23 cellular contexts compared by ENCODE assay signal in genomic region chr5:68192679-68193060, GRCh38. TPM values are rescaled to one million over a fixed set of nuclear protein-coding genes. Genes with fewer than 3 reads are reported as not detected.
DNase-seq lines count a peak whose midpoint lies in the region; ATAC-seq and TF ChIP-seq lines count a peak whose summit lies in the region.
"Had no signal": no experiment of that assay in that cellular context is flagged by ENCODE, and none has a peak within 500 bp of the region (broad histone marks: within the 10 kb centered on the region; RNA-seq: fewer than 3 reads in every experiment).

No MANE protein-coding gene starts in this region.

- H3K36me3 ChIP-seq in HCT116 (ENCODE audit: control insufficient read depth in 1 of 2, insufficient read depth in 2 of 2, low read length in 2 of 2) = no peaks in the 10 kb centered on the region
- no peaks in the 10 kb centered on the region for H3K36me3 ChIP-seq in ascending aorta
- H3K36me3 ChIP-seq: left lung, ovary, sigmoid colon, transverse colon had no signal

- peak overlapping the region; percentile 33 for H3K27ac Mint-ChIP-seq in progenitor cell of endocrine pancreas
- H3K27ac Mint-ChIP-seq: activated naive CD8-positive, alpha-beta T cell treated with anti-CD3 and anti-CD28 coated beads, Interleukin-2, amount 50 U/mL, for 24 hours; naive thymus-derived CD8-positive, alpha-beta T cell; stimulated activated naive CD8-positive, alpha-beta T cell treated with anti-CD3 and anti-CD28 coated beads, Interleukin-15, amount 100 ng/mL, for 72 hours had no signal

- no peaks in the 10 kb centered on the region for H3K27me3 Mint-ChIP-seq in progenitor cell of endocrine pancreas
- H3K27me3 Mint-ChIP-seq: activated naive CD8-positive, alpha-beta T cell treated with anti-CD3 and anti-CD28 coated beads, Interleukin-2, amount 50 U/mL, for 24 hours; stimulated activated naive CD8-positive, alpha-beta T cell treated with anti-CD3 and anti-CD28 coated beads, Interleukin-15, amount 100 ng/mL, for 72 hours had no signal

- CTCF ChIA-PET in HCT116 (lab: Charles Lee) = no interaction called here

- TF ChIP-seq CTCF in HCT116 (IDR thresholded peaks at IDR 0.05 in 2 of 3, conservative IDR thresholded peaks at IDR 0.05 in 1 of 3; ENCODE audit: borderline replicate concordance in 1 of 3, insufficient read depth in 1 of 3, low read depth in 2 of 3, low read length in 2 of 3) = no peak
- no peak for TF ChIP-seq CTCF in ascending aorta (IDR thresholded peaks at IDR 0.05)
- TF ChIP-seq CTCF in fibroblast of the aortic adventitia (IDR thresholded peaks at IDR 0.05; ENCODE audit: insufficient read depth, low read length) = no peak
- no peak for TF ChIP-seq CTCF in progenitor cell of endocrine pancreas (IDR thresholded peaks at IDR 0.05; ENCODE audit: unreplicated experiment)

- no peak overlapping the region for H3K9ac ChIP-seq in HCT116 (ENCODE audit: low read length)

- no peaks in the 10 kb centered on the region for H3K36me3 Mint-ChIP-seq in progenitor cell of endocrine pancreas (ENCODE audit: insufficient read depth)
- H3K36me3 Mint-ChIP-seq: CD14-positive monocyte had no signal

- TF ChIP-seq POLR2A in HCT116 (IDR thresholded peaks at IDR 0.05; ENCODE audit: borderline replicate concordance, extremely low read depth, insufficient read depth, insufficient read length) = no peak

- BruUV-seq in HCT116 (replicated peaks; lab: Mats Ljungman, UMichigan) = no TSS peak

- RAD21 ChIA-PET in HCT116 (lab: Charles Lee; ENCODE audit: low non-redundant PET in 1 of 2, low total read pairs in 2 of 2, uncharacterized antibody in 2 of 2, unreplicated experiment in 2 of 2) = no interaction called here

- no peak overlapping the region; the same call in 1 of the 2 replicates for H3K4me2 ChIP-seq in HCT116 (ENCODE audit: low read length)

- no peak overlapping the region for H3K4me3 Mint-ChIP-seq in progenitor cell of endocrine pancreas (ENCODE audit: low read depth)
- H3K4me3 Mint-ChIP-seq: activated naive CD8-positive, alpha-beta T cell treated with anti-CD3 and anti-CD28 coated beads, Interleukin-2, amount 50 U/mL, for 24 hours; CD14-positive monocyte; naive thymus-derived CD8-positive, alpha-beta T cell; stimulated activated naive CD8-positive, alpha-beta T cell treated with anti-CD3 and anti-CD28 coated beads, Interleukin-15, amount 100 ng/mL, for 72 hours had no signal

- no peak for TF ChIP-seq RAD21 in HCT116 (IDR thresholded peaks at IDR 0.05; ENCODE audit: low read depth)

- no peaks in the 10 kb centered on the region for H4K20me1 ChIP-seq in HCT116 (ENCODE audit: insufficient read depth)

- H3K4me1 Mint-ChIP-seq in progenitor cell of endocrine pancreas (ENCODE audit: low read depth) = peaks cover 42% of the 10 kb centered on the region

- POLR2A ChIA-PET in HCT116 (lab: Charles Lee) = no interaction called here

- intact Hi-C loops in HCT116 (cut with micrococcal nuclease) (no loop called here), ascending aorta (cut with DNase I) (loop anchor here (1.0 to 2.0 kb wide), 2 partner anchors 21 to 22 kb away; partner anchors contain the start of gene PIK3R1)

- DNase-seq in HCT116 (ENCODE audit: low read depth, low spot score) = no peak
- DNase-seq in ascending aorta (ENCODE audit: low spot score in 2 of 2) = no peak
- peak; percentile 62 for DNase-seq in fibroblast of the aortic adventitia (ENCODE audit: low read depth)
- DNase-seq in progenitor cell of endocrine pancreas (ENCODE audit: low spot score, unreplicated experiment) = no peak
- DNase-seq in SHP77 (lab: John Stamatoyannopoulos, UW) = no peak
- no peak for DNase-seq in activated effector memory CD4-positive, alpha-beta T cell treated with anti-CD3 and anti-CD28 coated beads, Interleukin-2, amount 50 U/mL, for 16 hours
- DNase-seq: activated gamma-delta T cell; activated naive CD8-positive, alpha-beta T cell treated with anti-CD3 and anti-CD28 coated beads, Interleukin-2, amount 50 U/mL, for 24 hours; Kasumi-1; left lung; midbrain; MV-4-11; naive thymus-derived CD8-positive, alpha-beta T cell; NCI-H2171 treated with DMSO at 0.1 percent for 48 hours; NCI-H524; sigmoid colon; stimulated activated naive CD8-positive, alpha-beta T cell treated with anti-CD3 and anti-CD28 coated beads, Interleukin-15, amount 100 ng/mL, for 72 hours; transverse colon had no signal

- no peaks in the 10 kb centered on the region for H3K79me2 ChIP-seq in HCT116 (ENCODE audit: insufficient read depth, low read length)

- H3K27ac ChIP-seq in HCT116 (ENCODE audit: low read depth, low read length) = no peak overlapping the region
- H3K27ac ChIP-seq in ascending aorta = peak overlapping the region; percentile 75 to 76
- H3K27ac ChIP-seq: left lung, ovary, sigmoid colon, transverse colon had no signal

- peak overlapping the region; percentile 85 for H2AFZ ChIP-seq in HCT116 (ENCODE audit: low read depth, low read length, poor library complexity, severe bottlenecking)

- H3K4me1 ChIP-seq in HCT116 (ENCODE audit: control insufficient read depth in 1 of 2, insufficient read depth in 2 of 2, low read length in 2 of 2) = peaks cover 0 to 6% of the 10 kb centered on the region in 2 experiments; a peak in 2 of 4 replicates
- peaks cover 0 to 25% of the 10 kb centered on the region in 2 donors for H3K4me1 ChIP-seq in ascending aorta

- H3K9me3 ChIP-seq in HCT116 (ENCODE audit: control insufficient read depth in 1 of 2, insufficient read depth in 1 of 2, low read depth in 1 of 2, low read length in 2 of 2) (no peaks in the 10 kb centered on the region), ascending aorta (no peaks in the 10 kb centered on the region)
- H3K9me3 ChIP-seq: left lung, ovary, sigmoid colon, transverse colon had no signal

- no peak overlapping the region for H3K4me3 ChIP-seq in HCT116 (replicated peaks in 1 of 2; ENCODE audit: low read depth in 1 of 2, low read length in 2 of 2)
- no peak overlapping the region for H3K4me3 ChIP-seq in ascending aorta
- no peak overlapping the region for H3K4me3 ChIP-seq in fibroblast of the aortic adventitia (ENCODE audit: low read depth, low read length)
- H3K4me3 ChIP-seq: left lung, ovary, sigmoid colon, transverse colon had no signal

- H3K27me3 ChIP-seq in HCT116 (ENCODE audit: insufficient read depth, low read length) = no peaks in the 10 kb centered on the region
- no peaks in the 10 kb centered on the region for H3K27me3 ChIP-seq in ascending aorta
- H3K27me3 ChIP-seq: left lung, ovary, sigmoid colon, transverse colon had no signal

- no peak for ATAC-seq in HCT116
- no peak for ATAC-seq in HG02884 (IDR thresholded peaks at IDR 0.05; ENCODE audit: unreplicated experiment)
- no peak for ATAC-seq in GM19452 (IDR thresholded peaks at IDR 0.05; ENCODE audit: unreplicated experiment)
- ATAC-seq: activated naive CD8-positive, alpha-beta T cell treated with anti-CD3 and anti-CD28 coated beads, Interleukin-2, amount 50 U/mL, for 24 hours; left lung; naive thymus-derived CD8-positive, alpha-beta T cell; Panc1; stimulated activated naive CD8-positive, alpha-beta T cell treated with anti-CD3 and anti-CD28 coated beads, Interleukin-15, amount 100 ng/mL, for 72 hours had no signal

- H3K9me3 Mint-ChIP-seq in progenitor cell of endocrine pancreas (ENCODE audit: low read depth) = peaks cover 4% of the 10 kb centered on the region
- H3K9me3 Mint-ChIP-seq: activated naive CD8-positive, alpha-beta T cell treated with anti-CD3 and anti-CD28 coated beads, Interleukin-2, amount 50 U/mL, for 24 hours; CD14-positive monocyte; naive thymus-derived CD8-positive, alpha-beta T cell had no signal

- H3K9me2 ChIP-seq in HCT116 (ENCODE audit: insufficient read depth) = no peaks in the 10 kb centered on the region

TF ChIP-seq in HCT116, 20 proteins besides CTCF, POLR2A, EP300 and RAD21:
- TF ChIP-seq ELF1 (IDR thresholded peaks at IDR 0.05; ENCODE audit: borderline replicate concordance, low read depth) (no peak), EZH2 (IDR thresholded peaks at IDR 0.05) (no peak), ATF3 (IDR thresholded peaks at IDR 0.05) (no peak), TCF7L2 (IDR thresholded peaks at IDR 0.05; ENCODE audit: borderline replicate concordance, extremely low read depth, insufficient read depth, insufficient read length) (no peak), ZNF274 (IDR thresholded peaks at IDR 0.05; ENCODE audit: low read depth, low read length) (no peak), EZH2phosphoT487 (IDR thresholded peaks at IDR 0.05; ENCODE audit: borderline replicate concordance) (no peak), YY1 (IDR thresholded peaks at IDR 0.05; ENCODE audit: extremely low read depth, insufficient replicate concordance, low read depth, low read length) (no peak), POLR2AphosphoS5 (IDR thresholded peaks at IDR 0.05; ENCODE audit: low read depth, low read length) (no peak)
- TF ChIP-seq, protein P1, sequence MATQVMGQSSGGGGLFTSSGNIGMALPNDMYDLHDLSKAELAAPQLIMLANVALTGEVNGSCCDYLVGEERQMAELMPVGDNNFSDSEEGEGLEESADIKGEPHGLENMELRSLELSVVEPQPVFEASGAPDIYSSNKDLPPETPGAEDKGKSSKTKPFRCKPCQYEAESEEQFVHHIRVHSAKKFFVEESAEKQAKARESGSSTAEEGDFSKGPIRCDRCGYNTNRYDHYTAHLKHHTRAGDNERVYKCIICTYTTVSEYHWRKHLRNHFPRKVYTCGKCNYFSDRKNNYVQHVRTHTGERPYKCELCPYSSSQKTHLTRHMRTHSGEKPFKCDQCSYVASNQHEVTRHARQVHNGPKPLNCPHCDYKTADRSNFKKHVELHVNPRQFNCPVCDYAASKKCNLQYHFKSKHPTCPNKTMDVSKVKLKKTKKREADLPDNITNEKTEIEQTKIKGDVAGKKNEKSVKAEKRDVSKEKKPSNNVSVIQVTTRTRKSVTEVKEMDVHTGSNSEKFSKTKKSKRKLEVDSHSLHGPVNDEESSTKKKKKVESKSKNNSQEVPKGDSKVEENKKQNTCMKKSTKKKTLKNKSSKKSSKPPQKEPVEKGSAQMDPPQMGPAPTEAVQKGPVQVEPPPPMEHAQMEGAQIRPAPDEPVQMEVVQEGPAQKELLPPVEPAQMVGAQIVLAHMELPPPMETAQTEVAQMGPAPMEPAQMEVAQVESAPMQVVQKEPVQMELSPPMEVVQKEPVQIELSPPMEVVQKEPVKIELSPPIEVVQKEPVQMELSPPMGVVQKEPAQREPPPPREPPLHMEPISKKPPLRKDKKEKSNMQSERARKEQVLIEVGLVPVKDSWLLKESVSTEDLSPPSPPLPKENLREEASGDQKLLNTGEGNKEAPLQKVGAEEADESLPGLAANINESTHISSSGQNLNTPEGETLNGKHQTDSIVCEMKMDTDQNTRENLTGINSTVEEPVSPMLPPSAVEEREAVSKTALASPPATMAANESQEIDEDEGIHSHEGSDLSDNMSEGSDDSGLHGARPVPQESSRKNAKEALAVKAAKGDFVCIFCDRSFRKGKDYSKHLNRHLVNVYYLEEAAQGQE (IDR thresholded peaks at IDR 0.05; ENCODE audit: low read depth) = no peak

RNA-seq across cellular contexts. Expression of gene PIK3R1, which starts 22.9 kb away (rescaled TPM):
- total RNA-seq in HCT116 (2021; ENCODE audit: unreplicated experiment) = 7.2 TPM
- polyA plus RNA-seq in HCT116 (2012) = 3.1 and 3.9 TPM in 2 replicates
- 89.3 TPM for total RNA-seq in ascending aorta
- total RNA-seq in fibroblast of the aortic adventitia (ENCODE audit: low replicate concordance) = 45.1 and 281 TPM in 2 replicates
- total RNA-seq in progenitor cell of endocrine pancreas = 76.2 and 89.7 TPM in 2 replicates
